ENCODE assay signal across 23 cellular contexts in genomic region chr3:55749036-55749435, GRCh38.
DNase-seq lines count a peak whose midpoint lies in the region; ATAC-seq, FAIRE-seq and TF ChIP-seq lines count a peak whose summit lies in the region.
"Had no signal": no experiment of that assay in that cellular context is flagged by ENCODE, and none has a peak within 500 bp of the region (broad histone marks: within the 10 kb centered on the region; RNA-seq: fewer than 3 reads in every experiment).

No MANE protein-coding gene starts in this region.

- no peak overlapping the region; the same call in 1 of the 2 replicates for H3K4ac ChIP-seq in IMR-90 (ENCODE audit: low read depth, low read length)

- CTCF ChIA-PET in IMR-90 (lab: Yijun Ruan, JAX): no interaction called here

- no peak overlapping the region for H4K5ac ChIP-seq in IMR-90 (ENCODE audit: low read depth, low read length)

- intact Hi-C loops in IMR-90 (cut with micrococcal nuclease) (loop anchor here (5.0 kb wide), 1 partner anchor 143 kb away; no protein-coding TSS in a partner anchor), prostate gland (cut with DNase I) (loop anchor here (10.0 kb wide), 1 partner anchor 894 kb away; no protein-coding TSS in a partner anchor)

- H2BK15ac ChIP-seq in IMR-90 (ENCODE audit: low read depth, low read length): no peak overlapping the region

- H2AFZ ChIP-seq in IMR-90 (replicated peaks; ENCODE audit: low read length, poor library complexity): no peak overlapping the region

- H3K18ac ChIP-seq in IMR-90 (ENCODE audit: low read depth, low read length): no peak overlapping the region

- no peak overlapping the region for H3K4me2 ChIP-seq in IMR-90 (ENCODE audit: low read depth, low read length)
- H3K4me2 ChIP-seq: A549; BLaER1 treated with 17β-estradiol and CSF1 and Interleukin-3, amounts not matched to agents 10 nM and 100 nM had no signal

- no peaks in the 10 kb centered on the region for H3K79me1 ChIP-seq in IMR-90 (ENCODE audit: low read depth in 1 of 2, low read length in 2 of 2)

- peaks cover 4% of the 10 kb centered on the region for H3K36me3 Mint-ChIP-seq in type B pancreatic cell
- H3K36me3 Mint-ChIP-seq: CD8-positive, alpha-beta T cell had no signal

- WGBS in IMR-90 (ENCODE audit: extremely low coverage in 2 of 2, insufficient read length in 1 of 2), 2 experiments: no CpG with 5 or more reads among the region's 1 CpG
- 100% methylated on average over 1 of the region's 1 CpG for WGBS in prostate gland

- H4K20me1 ChIP-seq in IMR-90 (ENCODE audit: insufficient read depth, low read length): no peaks in the 10 kb centered on the region
- H4K20me1 ChIP-seq: BLaER1 treated with 17β-estradiol and CSF1 and Interleukin-3, amounts not matched to agents 10 nM and 100 nM had no signal

- H2AK9ac ChIP-seq in IMR-90 (replicated peaks; ENCODE audit: low read depth, low read length, poor library complexity): no peak overlapping the region

- peak overlapping the region; percentile 52; the same call in 1 of the 2 replicates for H2AK5ac ChIP-seq in IMR-90 (ENCODE audit: low read depth, low read length)

- peaks cover 2% of the 10 kb centered on the region; the same call in 1 of the 2 replicates for H3K4me1 ChIP-seq in IMR-90 (ENCODE audit: control insufficient read depth, insufficient read depth, low read length)
- H3K4me1 ChIP-seq in prostate gland (replicated peaks): no peaks in the 10 kb centered on the region
- H3K4me1 ChIP-seq: A549; BLaER1 treated with 17β-estradiol and CSF1 and Interleukin-3, amounts not matched to agents 10 nM and 100 nM; Caco-2 had no signal

- no peak overlapping the region for H3K9ac ChIP-seq in IMR-90 (ENCODE audit: low read depth, low read length)
- H3K9ac ChIP-seq: BLaER1 treated with 17β-estradiol and CSF1 and Interleukin-3, amounts not matched to agents 10 nM and 100 nM had no signal

- no peak overlapping the region for H2BK5ac ChIP-seq in IMR-90 (ENCODE audit: low read depth, low read length, poor library complexity, severe bottlenecking)

- POLR2A ChIA-PET in IMR-90 (lab: Charles Lee; ENCODE audit: unreplicated experiment): no interaction called here

- peak; percentile 83 for FAIRE-seq in bronchial epithelial cell (lab: Jason Lieb, UNC)
- FAIRE-seq: A549, D721Med, G401.6, GM12891, GM19239 had no signal

- H3K27ac ChIP-seq in IMR-90 (ENCODE audit: insufficient read depth, low read length): no peak overlapping the region
- no peak overlapping the region for H3K27ac ChIP-seq in prostate gland
- H3K27ac ChIP-seq: 22Rv1; A549; BLaER1 treated with 17β-estradiol and CSF1 and Interleukin-3, amounts not matched to agents 10 nM and 100 nM; C4-2B had no signal

- peak overlapping the region; percentile 28; the same call in 1 of the 2 replicates for H2BK20ac ChIP-seq in IMR-90 (ENCODE audit: low read depth, low read length)

- TF ChIP-seq POLR2A in IMR-90 (IDR thresholded peaks at IDR 0.05; ENCODE audit: low read depth, low read length) (no peak), prostate gland (IDR thresholded peaks at IDR 0.05) (no peak)

- H3K27me3 ChIP-seq in IMR-90 (ENCODE audit: control insufficient read depth, insufficient read depth, low read length) (peaks cover 4% of the 10 kb centered on the region; the same call in 1 of the 2 replicates), bronchial epithelial cell (ENCODE audit: control insufficient read depth, insufficient read depth, low read length) (no peaks in the 10 kb centered on the region), prostate gland (replicated peaks; ENCODE audit: insufficient read depth) (no peaks in the 10 kb centered on the region)
- H3K27me3 ChIP-seq: BLaER1 treated with 17β-estradiol and CSF1 and Interleukin-3, amounts not matched to agents 10 nM and 100 nM had no signal

- H3K4me1 Mint-ChIP-seq in type B pancreatic cell (ENCODE audit: unreplicated experiment): peaks cover 21% of the 10 kb centered on the region
- H3K4me1 Mint-ChIP-seq: B cell had no signal

- in situ Hi-C loops in IMR-90 (cut with MboI; ENCODE audit: low sequenced_read_pairs): no loop called here

- BruUV-seq in IMR-90 (replicated peaks; lab: Mats Ljungman, UMichigan): no TSS peak

- ATAC-seq in IMR-90 (ENCODE audit: low read depth) (no peak), HG02759 (IDR thresholded peaks at IDR 0.05; ENCODE audit: unreplicated experiment) (no peak), HG03108 (IDR thresholded peaks at IDR 0.05; ENCODE audit: unreplicated experiment) (no peak)
- ATAC-seq: A549; CD8-positive, alpha-beta T cell had no signal

- H4K91ac ChIP-seq in IMR-90 (ENCODE audit: insufficient read depth, low read depth, low read length): peak overlapping the region; percentile 5; the same call in 1 of the 2 replicates

- peaks cover 31% of the 10 kb centered on the region for H3K27me3 Mint-ChIP-seq in type B pancreatic cell
- H3K27me3 Mint-ChIP-seq: B cell had no signal

- no peak for TF ChIP-seq RAD21 in IMR-90 (IDR thresholded peaks at IDR 0.05; ENCODE audit: low read length)

- no peak overlapping the region for H3K4me3 Mint-ChIP-seq in type B pancreatic cell
- H3K4me3 Mint-ChIP-seq: B cell; CD4-positive, alpha-beta T cell; CD8-positive, alpha-beta T cell had no signal

- H3K9me3 Mint-ChIP-seq in type B pancreatic cell: peaks cover 6% of the 10 kb centered on the region
- H3K9me3 Mint-ChIP-seq: CD4-positive, alpha-beta T cell; CD8-positive, alpha-beta T cell had no signal

- dilution Hi-C loops in IMR-90 (cut with HindIII; ENCODE audit: low sequenced_read_pairs, unreplicated experiment): no loop called here

- H3K36me3 ChIP-seq in IMR-90 (ENCODE audit: control insufficient read depth, insufficient read depth, low read length): no peaks in the 10 kb centered on the region
- H3K36me3 ChIP-seq in bronchial epithelial cell (ENCODE audit: control insufficient read depth, insufficient read depth, low read length): no peaks in the 10 kb centered on the region
- H3K36me3 ChIP-seq in prostate gland: no peaks in the 10 kb centered on the region
- H3K36me3 ChIP-seq: BLaER1 treated with 17β-estradiol and CSF1 and Interleukin-3, amounts not matched to agents 10 nM and 100 nM had no signal

- peak overlapping the region; percentile 41 for H3K27ac Mint-ChIP-seq in type B pancreatic cell
- H3K27ac Mint-ChIP-seq: B cell; CD4-positive, alpha-beta T cell; CD8-positive, alpha-beta T cell had no signal

- H3K9me3 ChIP-seq in IMR-90 (ENCODE audit: control insufficient read depth, insufficient read depth, low read length) (no peaks in the 10 kb centered on the region), prostate gland (no peaks in the 10 kb centered on the region)
- H3K9me3 ChIP-seq: A549, Caco-2 had no signal

- no peak overlapping the region for H3K23ac ChIP-seq in IMR-90 (ENCODE audit: low read depth, low read length)

- H3K9me1 ChIP-seq in IMR-90 (ENCODE audit: insufficient read depth, low read length): peaks cover 3% of the 10 kb centered on the region; the same call in 1 of the 2 replicates

- H3K4me3 ChIP-seq in IMR-90 (ENCODE audit: insufficient read depth, low read depth, low read length) (no peak overlapping the region), bronchial epithelial cell (ENCODE audit: low read depth, low read length) (no peak overlapping the region), prostate gland (no peak overlapping the region)
- H3K4me3 ChIP-seq: A549; BLaER1 treated with 17β-estradiol and CSF1 and Interleukin-3, amounts not matched to agents 10 nM and 100 nM had no signal

- H3K56ac ChIP-seq in IMR-90 (ENCODE audit: extremely low read depth, insufficient read depth, low read length): no peak overlapping the region

- TF ChIP-seq CTCF in IMR-90 (conservative IDR thresholded peaks at IDR 0.05; ENCODE audit: low read depth, low read length) (no peak), bronchial epithelial cell (IDR thresholded peaks at IDR 0.05; ENCODE audit: insufficient read depth, low read length, severe bottlenecking) (no peak), type B pancreatic cell (conservative IDR thresholded peaks at IDR 0.05) (no peak), prostate gland (IDR thresholded peaks at IDR 0.05) (no peak)

- no peak overlapping the region for H2BK120ac ChIP-seq in IMR-90 (ENCODE audit: low read depth, low read length)

- H3K14ac ChIP-seq in IMR-90 (replicated peaks; ENCODE audit: low read depth, low read length): no peak overlapping the region

- DNase-seq in IMR-90 (no peak), bronchial epithelial cell (ENCODE audit: low read depth) (no peak), islet precursor cell (peak; percentile 64), type B pancreatic cell (ENCODE audit: extremely low spot score, unreplicated experiment) (no peak), prostate gland (ENCODE audit: low spot score) (no peak)
- DNase-seq: AML-193; Caco-2; Calu3; CD4-positive, alpha-beta T cell; CD8-positive, alpha-beta T cell; DMS79 treated with DMSO at 0.1 percent for 48 hours; GF-D8 had no signal

- H4K8ac ChIP-seq in IMR-90 (ENCODE audit: low read depth in 2 of 2, low read length in 2 of 2): no peak overlapping the region

TF ChIP-seq in IMR-90, 13 proteins besides CTCF, POLR2A, EP300 and RAD21 (continues in another document):
- TF ChIP-seq, protein P1, sequence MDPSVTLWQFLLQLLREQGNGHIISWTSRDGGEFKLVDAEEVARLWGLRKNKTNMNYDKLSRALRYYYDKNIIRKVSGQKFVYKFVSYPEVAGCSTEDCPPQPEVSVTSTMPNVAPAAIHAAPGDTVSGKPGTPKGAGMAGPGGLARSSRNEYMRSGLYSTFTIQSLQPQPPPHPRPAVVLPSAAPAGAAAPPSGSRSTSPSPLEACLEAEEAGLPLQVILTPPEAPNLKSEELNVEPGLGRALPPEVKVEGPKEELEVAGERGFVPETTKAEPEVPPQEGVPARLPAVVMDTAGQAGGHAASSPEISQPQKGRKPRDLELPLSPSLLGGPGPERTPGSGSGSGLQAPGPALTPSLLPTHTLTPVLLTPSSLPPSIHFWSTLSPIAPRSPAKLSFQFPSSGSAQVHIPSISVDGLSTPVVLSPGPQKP (IDR thresholded peaks at IDR 0.05; ENCODE audit: borderline replicate concordance, low read depth, low read length): no peak
- no peak for TF ChIP-seq RCOR1 (IDR thresholded peaks at IDR 0.05; ENCODE audit: insufficient replicate concordance, low read length)
- no peak for TF ChIP-seq USF2 (IDR thresholded peaks at IDR 0.05; ENCODE audit: low read depth, low read length)
- TF ChIP-seq RFX5 (IDR thresholded peaks at IDR 0.05; ENCODE audit: low read depth, low read length): no peak
- no peak for TF ChIP-seq MAZ (IDR thresholded peaks at IDR 0.05; ENCODE audit: borderline replicate concordance, low read depth, low read length)
- no peak for TF ChIP-seq CHD1 (IDR thresholded peaks at IDR 0.05; ENCODE audit: low read depth, low read length)
- TF ChIP-seq NFE2L2 (IDR thresholded peaks at IDR 0.05; ENCODE audit: low read depth, low read length): no peak
- no peak for TF ChIP-seq MXI1 (IDR thresholded peaks at IDR 0.05; ENCODE audit: borderline replicate concordance, low read depth, low read length)
